ENCODE assay signal across 37 cellular contexts in the genomic region with DNA sequence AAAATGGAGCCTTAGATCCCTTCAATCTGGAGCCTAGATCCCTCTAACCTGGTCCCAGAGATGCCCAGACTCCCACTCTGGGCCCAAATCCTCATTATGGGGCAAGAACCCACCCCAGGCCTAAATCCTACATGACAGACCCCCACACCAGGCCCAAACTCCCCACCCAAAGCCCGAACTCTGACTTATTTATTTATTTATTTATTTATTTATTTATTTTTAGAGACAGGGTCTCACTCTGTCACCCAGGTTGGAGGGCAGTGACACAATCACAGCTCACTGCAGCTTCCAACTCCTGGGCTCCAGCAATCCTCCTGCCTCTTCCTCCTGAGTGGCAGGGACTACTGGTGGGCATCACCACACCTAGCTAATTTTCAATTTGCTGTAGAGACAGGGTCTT. TPM values are rescaled to one million over a fixed set of nuclear protein-coding genes. Genes with fewer than 3 reads are reported as not detected.
"Had no signal": no experiment of that assay in that cellular context is flagged by ENCODE, and none has a peak within 500 bp of the region (broad histone marks: within the 10 kb centered on the region; RNA-seq: fewer than 3 reads in every experiment).

No MANE protein-coding gene starts in this region.

- H3K4me2 ChIP-seq: KMS-11 had no signal

- H3K4me3 ChIP-seq: MG63 had no signal

- H3K27ac ChIP-seq: KMS-11 had no signal

- DNase-seq: Karpas-422, Kasumi-1, MG63, MV-4-11, NCI-H1048, NCI-H1092, NCI-H1092 treated with DMSO at 0.1 percent for 48 hours, NCI-H1105, NCI-H1105 treated with DMSO at 0.1 percent for 48 hours, NCI-H1417, NCI-H1417 treated with DMSO at 0.1 percent for 48 hours, NCI-H1436, NCI-H1436 treated with DMSO at 0.1 percent for 48 hours, NCI-H146, NCI-H1694, NCI-H1694 treated with DMSO at 0.1 percent for 48 hours, NCI-H187, NCI-H187 treated with DMSO at 0.1 percent for 48 hours, NCI-H1930, NCI-H2029, NCI-H2029 treated with DMSO at 0.1 percent for 48 hours, NCI-H2081, NCI-H2081 treated with DMSO at 0.1 percent for 48 hours, NCI-H2107, NCI-H2171, NCI-H2171 treated with DMSO at 0.1 percent for 48 hours, NCI-H2227 treated with DMSO at 0.1 percent for 48 hours, NCI-H226, NCI-H345, NCI-H446, NCI-H446 treated with DMSO at 0.1 percent for 48 hours, NCI-H510A, NCI-H510A treated with DMSO at 0.1 percent for 48 hours had no signal

- H3K36me3 ChIP-seq: MG63 had no signal

- H3K9ac ChIP-seq: KMS-11 had no signal

RNA-seq across cellular contexts. Expression of gene FBN3, which starts 12.0 kb away (rescaled TPM):
- total RNA-seq: LHCN-M2, M059J, MCF 10A had no signal
